Comparison of ENCODE assay signal across 7 cellular contexts in genomic region chr5:140632366-140633080, GRCh38. TPM values are rescaled to one million over a fixed set of nuclear protein-coding genes. Genes with fewer than 3 reads are reported as not detected.
DNase-seq lines count a peak whose midpoint lies in the region; ATAC-seq, FAIRE-seq and TF ChIP-seq lines count a peak whose summit lies in the region.

No MANE protein-coding gene starts in this region.

- H3K27ac ChIP-seq in K562 (ENCODE audit: extremely low read depth, low read depth, low read length) (no peak overlapping the region), keratinocyte (ENCODE audit: control insufficient read depth, insufficient read depth, low read length) (no peak overlapping the region)

- H3K79me2 ChIP-seq in K562 (ENCODE audit: control insufficient read depth, insufficient read depth, low read length) (no peaks in the 10 kb centered on the region), keratinocyte (ENCODE audit: control insufficient read depth, insufficient read depth, low read length) (no peaks in the 10 kb centered on the region)

- H3K4me3 ChIP-seq in K562 (no peak overlapping the region), keratinocyte (ENCODE audit: control insufficient read depth in 2 of 3, extremely low read depth in 1 of 3, insufficient read depth in 2 of 3, low read depth in 1 of 3, low read length in 3 of 3) (peak overlapping the region; percentile 12 to 75 (median 36))

- H3K27me3 ChIP-seq in K562 (ENCODE audit: control insufficient read depth in 2 of 2, insufficient read depth in 2 of 2, low read length in 2 of 2) (no peaks in the 10 kb centered on the region), keratinocyte (ENCODE audit: control insufficient read depth, extremely low read depth, insufficient read depth, low read length) (peaks cover 7% of the 10 kb centered on the region)

- peak; percentile 32 for ATAC-seq in GM18861 (IDR thresholded peaks at IDR 0.05; ENCODE audit: unreplicated experiment)
- ATAC-seq in HG02981 (IDR thresholded peaks at IDR 0.05; ENCODE audit: unreplicated experiment) = peak; percentile 39
- ATAC-seq in K562 = no peak
- no peak for ATAC-seq in GM21447 (IDR thresholded peaks at IDR 0.05; ENCODE audit: unreplicated experiment)

- dilution Hi-C loops in keratinocyte (cut with MboI; ENCODE audit: extremely low pct_ligation_motif_present, low sequenced_read_pairs) = no loop called here

- WGBS in K562 (ENCODE audit: insufficient coverage, low coverage, missing lambda C conversion rate) = 87% methylated on average over 37 of the region's 56 CpGs

- no peak for TF ChIP-seq EP300 in K562 (IDR thresholded peaks at IDR 0.05; ENCODE audit: low read length)

- TF ChIP-seq RAD21 in K562 (CRISPR knock-in tag; conservative IDR thresholded peaks at IDR 0.05 in 1 of 2, IDR thresholded peaks at IDR 0.05 in 1 of 2) = no peak

- peaks cover 0 to 14% of the 10 kb centered on the region in 2 experiments; a peak in 3 of 5 replicates for H3K4me1 ChIP-seq in K562 (replicated peaks in 1 of 2; ENCODE audit: control insufficient read depth in 2 of 2, insufficient read depth in 2 of 2, low read length in 2 of 2)
- peaks cover 21% of the 10 kb centered on the region for H3K4me1 ChIP-seq in keratinocyte (ENCODE audit: control insufficient read depth, extremely low read depth, insufficient read depth, low read length)

- no peak for FAIRE-seq in K562 (lab: Jason Lieb, UNC)
- FAIRE-seq in keratinocyte (lab: Jason Lieb, UNC) = no peak

- no peaks in the 10 kb centered on the region for H3K9me3 ChIP-seq in K562 (replicated peaks; ENCODE audit: control insufficient read depth, insufficient read depth, low read depth, low read length)
- no peaks in the 10 kb centered on the region for H3K9me3 ChIP-seq in keratinocyte (ENCODE audit: control insufficient read depth, low read depth, low read length)

- CTCF ChIA-PET in K562 (lab: Yijun Ruan, JAX; ENCODE audit: low intra/inter-chr PET ratio) = no interaction called here

- H3K9ac ChIP-seq in K562 (ENCODE audit: insufficient read depth in 1 of 2, low read depth in 2 of 2, low read length in 2 of 2) (no peak overlapping the region; a peak in 1 of 4 replicates), keratinocyte (ENCODE audit: control insufficient read depth, extremely low read depth, insufficient read depth, low read length) (peak overlapping the region; percentile 48)

- no peak overlapping the region for H3K4me2 ChIP-seq in K562 (ENCODE audit: insufficient read depth, low read length)
- H3K4me2 ChIP-seq in keratinocyte (ENCODE audit: control insufficient read depth, extremely low read depth, insufficient read depth, low read depth, low read length) = peak overlapping the region; percentile 94

- in situ Hi-C loops in K562 (cut with MboI) = no loop called here

- no peaks in the 10 kb centered on the region for H4K20me1 ChIP-seq in K562 (replicated peaks; ENCODE audit: control insufficient read depth, insufficient read depth, low read length)
- H4K20me1 ChIP-seq in keratinocyte (ENCODE audit: control insufficient read depth, extremely low read depth, insufficient read depth, low read length) = no peaks in the 10 kb centered on the region

- POLR2A ChIA-PET in K562 (lab: Yijun Ruan, JAX) = interaction anchor here (1.2 kb wide), 1 partner anchor 10 kb away, joined by 3 read pairs; no protein-coding TSS in a partner anchor

- no TSS peak for BruUV-seq in K562 (replicated peaks; lab: Mats Ljungman, UMichigan)

- H3K9me1 ChIP-seq in K562 (ENCODE audit: control insufficient read depth, insufficient read depth, low read length) (no peaks in the 10 kb centered on the region), keratinocyte (ENCODE audit: control insufficient read depth, extremely low read depth, insufficient read depth, low read length) (no peaks in the 10 kb centered on the region)

- intact Hi-C loops in K562 (cut with micrococcal nuclease) = no loop called here

- TF ChIP-seq CTCF in K562 (IDR thresholded peaks at IDR 0.05 in 2 of 3, conservative IDR thresholded peaks at IDR 0.05 in 1 of 3; ENCODE audit: insufficient read depth in 2 of 3, low read depth in 1 of 3, low read length in 3 of 3) (no peak), keratinocyte (optimal IDR thresholded peaks at IDR 0.05 in 1 of 3, IDR thresholded peaks at IDR 0.05 in 1 of 3, conservative IDR thresholded peaks at IDR 0.05 in 1 of 3; ENCODE audit: extremely low read depth in 1 of 3, insufficient read depth in 2 of 3, low read length in 3 of 3) (no peak)

- H3K36me3 ChIP-seq in K562 (ENCODE audit: control insufficient read depth, insufficient read depth, low read length) = no peaks in the 10 kb centered on the region
- no peaks in the 10 kb centered on the region for H3K36me3 ChIP-seq in keratinocyte (ENCODE audit: control insufficient read depth in 2 of 2, extremely low read depth in 1 of 2, insufficient read depth in 2 of 2, low read length in 2 of 2)

- H2AFZ ChIP-seq in K562 (ENCODE audit: low read depth, low read length) (no peak overlapping the region), keratinocyte (ENCODE audit: control insufficient read depth, low read length) (peak overlapping the region; percentile 90)

- no peak for TF ChIP-seq POLR2A in K562 (conservative IDR thresholded peaks at IDR 0.05)

- DNase-seq in T-helper 2 cell (peak; percentile 23 to 71 (median 37)), K562 (ENCODE audit: extremely low read depth in 1 of 4, low spot score in 3 of 4) (no peak), keratinocyte (ENCODE audit: low read depth, low spot score) (no peak)
- peak; percentile 54 for DNase-seq in stimulated activated CD4-positive, alpha-beta T cell treated with anti-CD3 and anti-CD28 coated beads, Interleukin-4, amount 100 ng/mL, for 24 hours

RNA-seq across cellular contexts. Expression of gene CD14, which starts 0.5 kb away (rescaled TPM):
- total RNA-seq in K562 (2011; cell fraction: chromatin; rRNA removed; ENCODE audit: low replicate concordance) = 0.39 and 0.46 TPM in 2 replicates
- 0.26 and 0.33 TPM in 2 replicates for total RNA-seq in K562 (2011; cell fraction: nucleolus; rRNA removed)
- total RNA-seq in K562 (2011; cell fraction: nucleoplasm; rRNA removed) = 0.51 TPM in 1 of 2 replicates, not detected in the other
- total RNA-seq in K562 (2014; rRNA removed) (0.09 TPM in 1 of 2 replicates, not detected in the other), K562 (2014; rRNA removed; fragmentation: Illumina TruSeq; extraction: Trizol) (0.07 TPM in 1 of 2 replicates, not detected in the other), K562 (2015; rRNA removed; fragmentation: Illumina TruSeq; extraction: Trizol) (0.14 and 0.15 TPM in 2 replicates), K562 (2021) (0.31 and 0.47 TPM in 2 replicates)
- polyA plus RNA-seq in K562 (2011; rRNA removed) (0.13 and 0.23 TPM in 2 replicates), K562 (2014; fragmentation: Illumina TruSeq; extraction: Trizol) (not detected in 2 replicates), K562 (2014; fragmentation: Nextera tagmentation; extraction: Ambion mirVana) (under 1 TPM in 1 of 2 experiments, not detected in 1; 0.15 TPM), K562 (2014; rRNA removed) (0.32 and 1.0 TPM in 2 replicates), keratinocyte (0.06 to 0.19 TPM (median 0.18 TPM) in 3 replicates)
- polyA plus RNA-seq in K562 (2011; cell fraction: cytosol; rRNA removed) = 0.28 and 0.47 TPM in 2 replicates
- polyA plus RNA-seq in K562 (2011; cell fraction: nucleus; rRNA removed) = 0.11 and 0.67 TPM in 2 replicates
- 0.17 and 0.29 TPM in 2 replicates for polyA plus RNA-seq in K562 (2012)
- not detected in 2 replicates for polyA minus RNA-seq in K562 (2011; rRNA and poly(A)+ RNA removed)
- not detected in 2 replicates for polyA minus RNA-seq in K562 (2011; cell fraction: cytosol; rRNA and poly(A)+ RNA removed)
- 0.22 and 0.27 TPM in 2 replicates for polyA minus RNA-seq in K562 (2011; cell fraction: nucleus; rRNA and poly(A)+ RNA removed)
- 0.31 TPM for polyA plus RNA-seq in keratinocyte (2011; ENCODE audit: low read depth)
- 0.04 and 0.09 TPM in 2 replicates for polyA plus RNA-seq in keratinocyte (2011; cell fraction: cytosol; rRNA removed)
- polyA plus RNA-seq in keratinocyte (2011; cell fraction: nucleus; rRNA removed) = 0.21 and 0.66 TPM in 2 replicates
- 0.28 and 2.2 TPM in 2 replicates for polyA plus RNA-seq in keratinocyte (2012; ENCODE audit: low replicate concordance)
- polyA minus RNA-seq in keratinocyte = 0.13 to 0.61 TPM in 2 of 3 replicates, not detected in the other
- polyA minus RNA-seq in keratinocyte (2011; cell fraction: cytosol; rRNA and poly(A)+ RNA removed) = not detected
- polyA minus RNA-seq in keratinocyte (2011; cell fraction: nucleus; rRNA and poly(A)+ RNA removed) = 0.32 TPM in 1 of 2 replicates, not detected in the other

RNA-seq across cellular contexts. Expression of gene TMCO6, which starts 6.7 kb away (rescaled TPM):
- 97.2 and 222 TPM in 2 replicates for total RNA-seq in K562 (2011; cell fraction: chromatin; rRNA removed; ENCODE audit: low replicate concordance)
- 127 and 130 TPM in 2 replicates for total RNA-seq in K562 (2011; cell fraction: nucleolus; rRNA removed)
- total RNA-seq in K562 (2011; cell fraction: nucleoplasm; rRNA removed) = 107 and 115 TPM in 2 replicates
- 21.4 and 32.9 TPM in 2 replicates for total RNA-seq in K562 (2014; rRNA removed)
- 8.3 and 10.3 TPM in 2 replicates for total RNA-seq in K562 (2014; rRNA removed; fragmentation: Illumina TruSeq; extraction: Trizol)
- 10.6 and 11.5 TPM in 2 replicates for total RNA-seq in K562 (2015; rRNA removed; fragmentation: Illumina TruSeq; extraction: Trizol)
- total RNA-seq in K562 (2021) = 23.5 and 24.4 TPM in 2 replicates
- 26.9 and 28.5 TPM in 2 replicates for polyA plus RNA-seq in K562 (2011; rRNA removed)
- polyA plus RNA-seq in K562 (2011; cell fraction: cytosol; rRNA removed) = 29.2 and 30.3 TPM in 2 replicates
- 196 and 262 TPM in 2 replicates for polyA plus RNA-seq in K562 (2011; cell fraction: nucleus; rRNA removed)
- polyA plus RNA-seq in K562 (2012) = 18.6 and 22.1 TPM in 2 replicates
- 16.7 and 18.0 TPM in 2 replicates for polyA plus RNA-seq in K562 (2014; fragmentation: Illumina TruSeq; extraction: Trizol)
- 1 to 10 TPM; 3.4 to 5.1 TPM for polyA plus RNA-seq in K562 (2014; fragmentation: Nextera tagmentation; extraction: Ambion mirVana)
- polyA plus RNA-seq in K562 (2014; rRNA removed) = 32.5 and 46.4 TPM in 2 replicates
- polyA minus RNA-seq in K562 (2011; rRNA and poly(A)+ RNA removed) = 11.5 and 15.9 TPM in 2 replicates
- polyA minus RNA-seq in K562 (2011; cell fraction: cytosol; rRNA and poly(A)+ RNA removed) = 6.1 and 10.0 TPM in 2 replicates
- polyA minus RNA-seq in K562 (2011; cell fraction: nucleus; rRNA and poly(A)+ RNA removed) = 49.9 and 56.8 TPM in 2 replicates
- 7.6 to 9.2 TPM (median 7.9 TPM) in 3 replicates for polyA plus RNA-seq in keratinocyte
- polyA plus RNA-seq in keratinocyte (2011; ENCODE audit: low read depth) = 6.1 TPM
- 3.1 and 3.6 TPM in 2 replicates for polyA plus RNA-seq in keratinocyte (2011; cell fraction: cytosol; rRNA removed)
- polyA plus RNA-seq in keratinocyte (2011; cell fraction: nucleus; rRNA removed) = 22.0 and 29.0 TPM in 2 replicates
- polyA plus RNA-seq in keratinocyte (2012; ENCODE audit: low replicate concordance) = 7.3 and 8.4 TPM in 2 replicates
- 7.2 to 11.8 TPM (median 8.8 TPM) in 3 replicates for polyA minus RNA-seq in keratinocyte
- polyA minus RNA-seq in keratinocyte (2011; cell fraction: cytosol; rRNA and poly(A)+ RNA removed) = 4.0 TPM
- polyA minus RNA-seq in keratinocyte (2011; cell fraction: nucleus; rRNA and poly(A)+ RNA removed) = 9.6 and 11.2 TPM in 2 replicates

RNA-seq across cellular contexts. Expression of gene NDUFA2, which starts 14.9 kb away (rescaled TPM):
- 7.6 and 18.9 TPM in 2 replicates for total RNA-seq in K562 (2011; cell fraction: chromatin; rRNA removed; ENCODE audit: low replicate concordance)
- 40.4 and 43.6 TPM in 2 replicates for total RNA-seq in K562 (2011; cell fraction: nucleolus; rRNA removed)
- total RNA-seq in K562 (2011; cell fraction: nucleoplasm; rRNA removed) = 24.4 and 32.7 TPM in 2 replicates
- 136 and 209 TPM in 2 replicates for total RNA-seq in K562 (2014; rRNA removed)
- 63.3 and 69.1 TPM in 2 replicates for total RNA-seq in K562 (2014; rRNA removed; fragmentation: Illumina TruSeq; extraction: Trizol)
- total RNA-seq in K562 (2015; rRNA removed; fragmentation: Illumina TruSeq; extraction: Trizol) = 103 and 105 TPM in 2 replicates
- 120 and 125 TPM in 2 replicates for total RNA-seq in K562 (2021)
- polyA plus RNA-seq in K562 (2011; rRNA removed) = 184 and 187 TPM in 2 replicates
- polyA plus RNA-seq in K562 (2011; cell fraction: cytosol; rRNA removed) = 176 and 243 TPM in 2 replicates
- polyA plus RNA-seq in K562 (2011; cell fraction: nucleus; rRNA removed) = 81.1 and 91.8 TPM in 2 replicates
- polyA plus RNA-seq in K562 (2012) = 147 and 206 TPM in 2 replicates
- polyA plus RNA-seq in K562 (2014; fragmentation: Illumina TruSeq; extraction: Trizol) = 77.4 and 113 TPM in 2 replicates
- 100 to 1,000 TPM; 480 to 497 TPM for polyA plus RNA-seq in K562 (2014; fragmentation: Nextera tagmentation; extraction: Ambion mirVana)
- 209 and 284 TPM in 2 replicates for polyA plus RNA-seq in K562 (2014; rRNA removed)
- 15.2 and 15.6 TPM in 2 replicates for polyA minus RNA-seq in K562 (2011; rRNA and poly(A)+ RNA removed)
- polyA minus RNA-seq in K562 (2011; cell fraction: cytosol; rRNA and poly(A)+ RNA removed) = 20.1 and 29.9 TPM in 2 replicates
- polyA minus RNA-seq in K562 (2011; cell fraction: nucleus; rRNA and poly(A)+ RNA removed) = 15.6 and 21.9 TPM in 2 replicates
- 65.6 to 143 TPM (median 101 TPM) in 3 replicates for polyA plus RNA-seq in keratinocyte
- 11.4 TPM for polyA plus RNA-seq in keratinocyte (2011; ENCODE audit: low read depth)
- polyA plus RNA-seq in keratinocyte (2011; cell fraction: cytosol; rRNA removed) = 64.9 and 84.3 TPM in 2 replicates
- 31.9 and 33.5 TPM in 2 replicates for polyA plus RNA-seq in keratinocyte (2011; cell fraction: nucleus; rRNA removed)
- polyA plus RNA-seq in keratinocyte (2012; ENCODE audit: low replicate concordance) = 94.4 and 101 TPM in 2 replicates
- polyA minus RNA-seq in keratinocyte = 9.2 to 31.0 TPM (median 18.5 TPM) in 3 replicates
- 42.2 TPM for polyA minus RNA-seq in keratinocyte (2011; cell fraction: cytosol; rRNA and poly(A)+ RNA removed)
- polyA minus RNA-seq in keratinocyte (2011; cell fraction: nucleus; rRNA and poly(A)+ RNA removed) = 9.8 and 11.5 TPM in 2 replicates

RNA-seq across cellular contexts. Expression of gene IK, which starts 15.1 kb away (rescaled TPM):
- total RNA-seq in K562 (2011; cell fraction: chromatin; rRNA removed; ENCODE audit: low replicate concordance) = 95.6 and 166 TPM in 2 replicates
- total RNA-seq in K562 (2011; cell fraction: nucleolus; rRNA removed) = 44.7 and 60.0 TPM in 2 replicates
- 73.0 and 85.0 TPM in 2 replicates for total RNA-seq in K562 (2011; cell fraction: nucleoplasm; rRNA removed)
- total RNA-seq in K562 (2014; rRNA removed) (150 and 170 TPM in 2 replicates), K562 (2014; rRNA removed; fragmentation: Illumina TruSeq; extraction: Trizol) (138 and 149 TPM in 2 replicates), K562 (2015; rRNA removed; fragmentation: Illumina TruSeq; extraction: Trizol) (158 and 164 TPM in 2 replicates), K562 (2021) (81.9 and 93.0 TPM in 2 replicates)
- polyA plus RNA-seq in K562 (2011; rRNA removed) (107 and 140 TPM in 2 replicates), K562 (2014; fragmentation: Illumina TruSeq; extraction: Trizol) (187 and 203 TPM in 2 replicates), K562 (2014; fragmentation: Nextera tagmentation; extraction: Ambion mirVana) (100 to 1,000 TPM in 1 of 2 experiments, 10 to 100 TPM in 1; 89.2 to 182 TPM), K562 (2014; rRNA removed) (137 and 176 TPM in 2 replicates), keratinocyte (76.4 to 119 TPM (median 118 TPM) in 3 replicates)
- polyA plus RNA-seq in K562 (2011; cell fraction: cytosol; rRNA removed) = 52.3 and 71.9 TPM in 2 replicates
- 150 and 151 TPM in 2 replicates for polyA plus RNA-seq in K562 (2011; cell fraction: nucleus; rRNA removed)
- 117 and 133 TPM in 2 replicates for polyA plus RNA-seq in K562 (2012)
- 133 and 180 TPM in 2 replicates for polyA minus RNA-seq in K562 (2011; rRNA and poly(A)+ RNA removed)
- 42.0 and 55.4 TPM in 2 replicates for polyA minus RNA-seq in K562 (2011; cell fraction: cytosol; rRNA and poly(A)+ RNA removed)
- 47.0 and 74.2 TPM in 2 replicates for polyA minus RNA-seq in K562 (2011; cell fraction: nucleus; rRNA and poly(A)+ RNA removed)
- 156 TPM for polyA plus RNA-seq in keratinocyte (2011; ENCODE audit: low read depth)
- 80.0 and 83.2 TPM in 2 replicates for polyA plus RNA-seq in keratinocyte (2011; cell fraction: cytosol; rRNA removed)
- polyA plus RNA-seq in keratinocyte (2011; cell fraction: nucleus; rRNA removed) = 95.3 and 118 TPM in 2 replicates
- 63.2 and 83.7 TPM in 2 replicates for polyA plus RNA-seq in keratinocyte (2012; ENCODE audit: low replicate concordance)
- polyA minus RNA-seq in keratinocyte = 41.4 to 48.4 TPM (median 42.1 TPM) in 3 replicates
- polyA minus RNA-seq in keratinocyte (2011; cell fraction: cytosol; rRNA and poly(A)+ RNA removed) = 29.5 TPM
- polyA minus RNA-seq in keratinocyte (2011; cell fraction: nucleus; rRNA and poly(A)+ RNA removed) = 21.9 and 33.9 TPM in 2 replicates

RNA-seq across cellular contexts. Expression of gene WDR55, which starts 32.2 kb away (rescaled TPM):
- total RNA-seq in K562 (2011; cell fraction: chromatin; rRNA removed; ENCODE audit: low replicate concordance) = 99.1 and 166 TPM in 2 replicates
- total RNA-seq in K562 (2011; cell fraction: nucleolus; rRNA removed) = 88.7 and 109 TPM in 2 replicates
- total RNA-seq in K562 (2011; cell fraction: nucleoplasm; rRNA removed) = 85.1 and 87.8 TPM in 2 replicates
- total RNA-seq in K562 (2014; rRNA removed) (24.9 and 27.3 TPM in 2 replicates), K562 (2014; rRNA removed; fragmentation: Illumina TruSeq; extraction: Trizol) (20.5 and 21.8 TPM in 2 replicates), K562 (2015; rRNA removed; fragmentation: Illumina TruSeq; extraction: Trizol) (29.3 and 30.0 TPM in 2 replicates), K562 (2021) (35.3 and 36.1 TPM in 2 replicates)
- polyA plus RNA-seq in K562 (2011; rRNA removed) (37.4 and 44.8 TPM in 2 replicates), K562 (2014; fragmentation: Illumina TruSeq; extraction: Trizol) (35.1 and 39.0 TPM in 2 replicates), K562 (2014; fragmentation: Nextera tagmentation; extraction: Ambion mirVana) (1 to 10 TPM; 5.2 to 6.6 TPM), K562 (2014; rRNA removed) (44.1 and 45.0 TPM in 2 replicates), keratinocyte (21.6 to 29.3 TPM (median 22.1 TPM) in 3 replicates)
- 39.9 and 55.5 TPM in 2 replicates for polyA plus RNA-seq in K562 (2011; cell fraction: cytosol; rRNA removed)
- polyA plus RNA-seq in K562 (2011; cell fraction: nucleus; rRNA removed) = 68.1 and 108 TPM in 2 replicates
- 24.9 and 28.0 TPM in 2 replicates for polyA plus RNA-seq in K562 (2012)
- 22.7 and 29.5 TPM in 2 replicates for polyA minus RNA-seq in K562 (2011; rRNA and poly(A)+ RNA removed)
- 12.7 and 20.9 TPM in 2 replicates for polyA minus RNA-seq in K562 (2011; cell fraction: cytosol; rRNA and poly(A)+ RNA removed)
- 24.0 and 28.4 TPM in 2 replicates for polyA minus RNA-seq in K562 (2011; cell fraction: nucleus; rRNA and poly(A)+ RNA removed)
- 6.8 TPM for polyA plus RNA-seq in keratinocyte (2011; ENCODE audit: low read depth)
- polyA plus RNA-seq in keratinocyte (2011; cell fraction: cytosol; rRNA removed) = 18.5 and 19.9 TPM in 2 replicates
- polyA plus RNA-seq in keratinocyte (2011; cell fraction: nucleus; rRNA removed) = 40.0 and 43.7 TPM in 2 replicates
- 20.5 and 23.3 TPM in 2 replicates for polyA plus RNA-seq in keratinocyte (2012; ENCODE audit: low replicate concordance)
- polyA minus RNA-seq in keratinocyte = 20.4 to 24.2 TPM (median 20.9 TPM) in 3 replicates
- 24.2 TPM for polyA minus RNA-seq in keratinocyte (2011; cell fraction: cytosol; rRNA and poly(A)+ RNA removed)
- polyA minus RNA-seq in keratinocyte (2011; cell fraction: nucleus; rRNA and poly(A)+ RNA removed) = 13.6 and 17.0 TPM in 2 replicates

Comparison
In these comparisons a context has a peak if more than half of its experiments do, and no peak if none do; other contexts are left out.
1. ATAC-seq: peak in GM18861 (single experiment) and HG02981 (single experiment); none in K562 (single experiment) and GM21447 (single experiment).
2. DNase-seq: peak in T-helper 2 cell (5 of 5) and stimulated activated CD4-positive, alpha-beta T cell treated with anti-CD3 and anti-CD28 coated beads, Interleukin-4, amount 100 ng/mL, for 24 hours (single experiment); none in K562 (0 of 4) and keratinocyte (single experiment).